ENCODE assay signal across 2 cellular contexts in genomic region chr19:38579304-38579703, GRCh38.
TF ChIP-seq lines count a peak whose summit lies in the region.

No MANE protein-coding gene starts in this region.

TF ChIP-seq in Ishikawa, 13 proteins besides CTCF, POLR2A, EP300 and RAD21:
- TF ChIP-seq CEBPB (IDR thresholded peaks at IDR 0.05): peak; percentile 95
- TF ChIP-seq TEAD4 (IDR thresholded peaks at IDR 0.05): peak; percentile 43; the same call in 1 of the 2 replicates

TF ChIP-seq in H1, 55 proteins besides CTCF, POLR2A, EP300 and RAD21:
- TF ChIP-seq CEBPB (IDR thresholded peaks at IDR 0.05; ENCODE audit: low read depth, low read length): peak; percentile 22; the same call in 1 of the 2 replicates
